ENCODE assay signal across 1 cellular context in the genomic region with DNA sequence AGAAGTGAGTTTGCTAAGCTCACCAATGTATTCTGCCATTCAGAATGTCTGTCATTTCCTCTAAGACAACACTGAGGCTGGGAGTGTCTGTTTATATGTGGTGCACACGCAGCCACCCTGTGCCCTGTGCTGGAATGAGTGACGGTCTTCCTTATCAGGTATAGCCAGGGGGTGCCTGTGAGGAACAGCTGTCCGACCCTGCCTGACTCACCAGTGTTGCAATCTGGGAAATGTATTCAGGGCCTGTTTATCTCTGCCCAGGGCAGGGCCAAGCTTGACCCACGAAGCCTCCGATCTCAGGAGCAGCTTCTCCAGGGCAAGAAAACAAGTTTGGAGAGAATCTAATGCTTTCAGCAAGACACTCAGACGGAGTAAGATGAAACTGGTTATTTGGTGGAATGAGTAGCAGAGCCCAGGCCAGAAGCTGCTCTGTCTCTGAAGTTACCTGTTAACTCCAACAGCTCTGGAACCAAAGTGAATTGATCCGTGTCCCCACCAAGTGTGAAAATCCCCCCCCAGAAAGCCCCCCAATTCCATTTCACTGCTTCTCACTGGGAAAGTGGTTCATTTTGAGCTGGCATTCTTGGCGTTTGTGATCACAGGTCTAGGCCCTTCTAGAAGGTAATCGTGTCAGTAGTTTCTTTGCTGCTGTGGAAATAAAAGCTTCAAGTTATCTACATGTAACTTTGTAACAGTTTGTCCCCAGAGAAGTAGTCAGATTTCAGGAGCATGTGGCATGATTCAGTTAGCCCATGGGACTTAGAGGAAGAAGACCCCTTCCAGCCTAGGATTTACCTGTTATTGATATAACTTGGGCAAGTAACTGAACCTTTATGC.
TF ChIP-seq lines count a peak whose summit lies in the region.

No MANE protein-coding gene starts in this region.

TF ChIP-seq in K562, 482 proteins besides CTCF, POLR2A, EP300 and RAD21 (continued from another document and continues in another):
- TF ChIP-seq ZNF395 (CRISPR knock-in tag; IDR thresholded peaks at IDR 0.05) (peak; percentile 100), HDAC1 (IDR thresholded peaks at IDR 0.05) (peak; percentile 98 to 99), ZNF384 (IDR thresholded peaks at IDR 0.05; ENCODE audit: low read depth, low read length) (peak; percentile 63), NELFE (IDR thresholded peaks at IDR 0.05; ENCODE audit: insufficient read depth, insufficient read length) (no peak), ZFX (CRISPR knock-in tag; IDR thresholded peaks at IDR 0.05) (peak; percentile 82), TAL1 (IDR thresholded peaks at IDR 0.05) (peak; percentile 100), ZNF644 (tag; IDR thresholded peaks at IDR 0.05; ENCODE audit: low read depth) (peak; percentile 98), TCF7 (IDR thresholded peaks at IDR 0.05; ENCODE audit: borderline replicate concordance) (peak; percentile 95), FUS (optimal IDR thresholded peaks at IDR 0.05; ENCODE audit: low read depth, low read length) (no peak), ELK3 (CRISPR knock-in tag; IDR thresholded peaks at IDR 0.05) (no peak), SMAD3 (CRISPR knock-in tag; conservative IDR thresholded peaks at IDR 0.05) (peak; percentile 85), SAP30 (IDR thresholded peaks at IDR 0.05; ENCODE audit: borderline replicate concordance, insufficient read depth, low read depth, low read length, poor library complexity, severe bottlenecking) (no peak), ZNF785 (CRISPR knock-in tag; IDR thresholded peaks at IDR 0.05) (no peak), WHSC1 (IDR thresholded peaks at IDR 0.05; ENCODE audit: low read length) (no peak), RBM22 (IDR thresholded peaks at IDR 0.05; ENCODE audit: low read depth, low read length, poor library complexity, severe bottlenecking) (no peak), SRSF1 (IDR thresholded peaks at IDR 0.05; ENCODE audit: low read depth, low read length) (no peak), ARNT (IDR thresholded peaks at IDR 0.05) (peak; percentile 99), TBL1XR1 (IDR thresholded peaks at IDR 0.05; ENCODE audit: low read length in 2 of 2) (peak; percentile 98 to 99), ZNF57 (CRISPR knock-in tag; IDR thresholded peaks at IDR 0.05) (no peak), MTF1 (CRISPR knock-in tag; IDR thresholded peaks at IDR 0.05; ENCODE audit: borderline replicate concordance) (peak; percentile 42; the same call in 1 of the 2 replicates), FOXK2 (conservative IDR thresholded peaks at IDR 0.05 in 1 of 2, IDR thresholded peaks at IDR 0.05 in 1 of 2; ENCODE audit: low read depth in 2 of 2) (peak; percentile 98 to 99), ZBTB1 (CRISPR knock-in tag; IDR thresholded peaks at IDR 0.05; ENCODE audit: borderline replicate concordance, low read depth) (peak; percentile 59; the same call in 1 of the 2 replicates), ZNF830 (CRISPR knock-in tag; IDR thresholded peaks at IDR 0.05) (no peak), PHB (CRISPR knock-in tag; IDR thresholded peaks at IDR 0.05) (no peak), MAFF (IDR thresholded peaks at IDR 0.05; ENCODE audit: low read length) (peak; percentile 40; the same call in 1 of the 2 replicates), RHOXF2B (CRISPR knock-in tag; conservative IDR thresholded peaks at IDR 0.05) (peak; percentile 66; the same call in 1 of the 2 replicates), GATAD2A (IDR thresholded peaks at IDR 0.05) (peak; percentile 75; the same call in 1 of the 2 replicates), POLR2AphosphoS2 (IDR thresholded peaks at IDR 0.05; ENCODE audit: low read length) (no peak), ZNF398 (CRISPR knock-in tag; IDR thresholded peaks at IDR 0.05) (no peak)
- TF ChIP-seq, protein P1, sequence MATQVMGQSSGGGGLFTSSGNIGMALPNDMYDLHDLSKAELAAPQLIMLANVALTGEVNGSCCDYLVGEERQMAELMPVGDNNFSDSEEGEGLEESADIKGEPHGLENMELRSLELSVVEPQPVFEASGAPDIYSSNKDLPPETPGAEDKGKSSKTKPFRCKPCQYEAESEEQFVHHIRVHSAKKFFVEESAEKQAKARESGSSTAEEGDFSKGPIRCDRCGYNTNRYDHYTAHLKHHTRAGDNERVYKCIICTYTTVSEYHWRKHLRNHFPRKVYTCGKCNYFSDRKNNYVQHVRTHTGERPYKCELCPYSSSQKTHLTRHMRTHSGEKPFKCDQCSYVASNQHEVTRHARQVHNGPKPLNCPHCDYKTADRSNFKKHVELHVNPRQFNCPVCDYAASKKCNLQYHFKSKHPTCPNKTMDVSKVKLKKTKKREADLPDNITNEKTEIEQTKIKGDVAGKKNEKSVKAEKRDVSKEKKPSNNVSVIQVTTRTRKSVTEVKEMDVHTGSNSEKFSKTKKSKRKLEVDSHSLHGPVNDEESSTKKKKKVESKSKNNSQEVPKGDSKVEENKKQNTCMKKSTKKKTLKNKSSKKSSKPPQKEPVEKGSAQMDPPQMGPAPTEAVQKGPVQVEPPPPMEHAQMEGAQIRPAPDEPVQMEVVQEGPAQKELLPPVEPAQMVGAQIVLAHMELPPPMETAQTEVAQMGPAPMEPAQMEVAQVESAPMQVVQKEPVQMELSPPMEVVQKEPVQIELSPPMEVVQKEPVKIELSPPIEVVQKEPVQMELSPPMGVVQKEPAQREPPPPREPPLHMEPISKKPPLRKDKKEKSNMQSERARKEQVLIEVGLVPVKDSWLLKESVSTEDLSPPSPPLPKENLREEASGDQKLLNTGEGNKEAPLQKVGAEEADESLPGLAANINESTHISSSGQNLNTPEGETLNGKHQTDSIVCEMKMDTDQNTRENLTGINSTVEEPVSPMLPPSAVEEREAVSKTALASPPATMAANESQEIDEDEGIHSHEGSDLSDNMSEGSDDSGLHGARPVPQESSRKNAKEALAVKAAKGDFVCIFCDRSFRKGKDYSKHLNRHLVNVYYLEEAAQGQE (CRISPR knock-in tag; IDR thresholded peaks at IDR 0.05; ENCODE audit: low read depth): no peak
- TF ChIP-seq, protein P2, sequence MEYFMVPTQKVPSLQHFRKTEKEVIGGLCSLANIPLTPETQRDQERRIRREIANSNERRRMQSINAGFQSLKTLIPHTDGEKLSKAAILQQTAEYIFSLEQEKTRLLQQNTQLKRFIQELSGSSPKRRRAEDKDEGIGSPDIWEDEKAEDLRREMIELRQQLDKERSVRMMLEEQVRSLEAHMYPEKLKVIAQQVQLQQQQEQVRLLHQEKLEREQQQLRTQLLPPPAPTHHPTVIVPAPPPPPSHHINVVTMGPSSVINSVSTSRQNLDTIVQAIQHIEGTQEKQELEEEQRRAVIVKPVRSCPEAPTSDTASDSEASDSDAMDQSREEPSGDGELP (CRISPR knock-in tag; IDR thresholded peaks at IDR 0.05; ENCODE audit: borderline replicate concordance): peak; percentile 100
- TF ChIP-seq, protein P3, sequence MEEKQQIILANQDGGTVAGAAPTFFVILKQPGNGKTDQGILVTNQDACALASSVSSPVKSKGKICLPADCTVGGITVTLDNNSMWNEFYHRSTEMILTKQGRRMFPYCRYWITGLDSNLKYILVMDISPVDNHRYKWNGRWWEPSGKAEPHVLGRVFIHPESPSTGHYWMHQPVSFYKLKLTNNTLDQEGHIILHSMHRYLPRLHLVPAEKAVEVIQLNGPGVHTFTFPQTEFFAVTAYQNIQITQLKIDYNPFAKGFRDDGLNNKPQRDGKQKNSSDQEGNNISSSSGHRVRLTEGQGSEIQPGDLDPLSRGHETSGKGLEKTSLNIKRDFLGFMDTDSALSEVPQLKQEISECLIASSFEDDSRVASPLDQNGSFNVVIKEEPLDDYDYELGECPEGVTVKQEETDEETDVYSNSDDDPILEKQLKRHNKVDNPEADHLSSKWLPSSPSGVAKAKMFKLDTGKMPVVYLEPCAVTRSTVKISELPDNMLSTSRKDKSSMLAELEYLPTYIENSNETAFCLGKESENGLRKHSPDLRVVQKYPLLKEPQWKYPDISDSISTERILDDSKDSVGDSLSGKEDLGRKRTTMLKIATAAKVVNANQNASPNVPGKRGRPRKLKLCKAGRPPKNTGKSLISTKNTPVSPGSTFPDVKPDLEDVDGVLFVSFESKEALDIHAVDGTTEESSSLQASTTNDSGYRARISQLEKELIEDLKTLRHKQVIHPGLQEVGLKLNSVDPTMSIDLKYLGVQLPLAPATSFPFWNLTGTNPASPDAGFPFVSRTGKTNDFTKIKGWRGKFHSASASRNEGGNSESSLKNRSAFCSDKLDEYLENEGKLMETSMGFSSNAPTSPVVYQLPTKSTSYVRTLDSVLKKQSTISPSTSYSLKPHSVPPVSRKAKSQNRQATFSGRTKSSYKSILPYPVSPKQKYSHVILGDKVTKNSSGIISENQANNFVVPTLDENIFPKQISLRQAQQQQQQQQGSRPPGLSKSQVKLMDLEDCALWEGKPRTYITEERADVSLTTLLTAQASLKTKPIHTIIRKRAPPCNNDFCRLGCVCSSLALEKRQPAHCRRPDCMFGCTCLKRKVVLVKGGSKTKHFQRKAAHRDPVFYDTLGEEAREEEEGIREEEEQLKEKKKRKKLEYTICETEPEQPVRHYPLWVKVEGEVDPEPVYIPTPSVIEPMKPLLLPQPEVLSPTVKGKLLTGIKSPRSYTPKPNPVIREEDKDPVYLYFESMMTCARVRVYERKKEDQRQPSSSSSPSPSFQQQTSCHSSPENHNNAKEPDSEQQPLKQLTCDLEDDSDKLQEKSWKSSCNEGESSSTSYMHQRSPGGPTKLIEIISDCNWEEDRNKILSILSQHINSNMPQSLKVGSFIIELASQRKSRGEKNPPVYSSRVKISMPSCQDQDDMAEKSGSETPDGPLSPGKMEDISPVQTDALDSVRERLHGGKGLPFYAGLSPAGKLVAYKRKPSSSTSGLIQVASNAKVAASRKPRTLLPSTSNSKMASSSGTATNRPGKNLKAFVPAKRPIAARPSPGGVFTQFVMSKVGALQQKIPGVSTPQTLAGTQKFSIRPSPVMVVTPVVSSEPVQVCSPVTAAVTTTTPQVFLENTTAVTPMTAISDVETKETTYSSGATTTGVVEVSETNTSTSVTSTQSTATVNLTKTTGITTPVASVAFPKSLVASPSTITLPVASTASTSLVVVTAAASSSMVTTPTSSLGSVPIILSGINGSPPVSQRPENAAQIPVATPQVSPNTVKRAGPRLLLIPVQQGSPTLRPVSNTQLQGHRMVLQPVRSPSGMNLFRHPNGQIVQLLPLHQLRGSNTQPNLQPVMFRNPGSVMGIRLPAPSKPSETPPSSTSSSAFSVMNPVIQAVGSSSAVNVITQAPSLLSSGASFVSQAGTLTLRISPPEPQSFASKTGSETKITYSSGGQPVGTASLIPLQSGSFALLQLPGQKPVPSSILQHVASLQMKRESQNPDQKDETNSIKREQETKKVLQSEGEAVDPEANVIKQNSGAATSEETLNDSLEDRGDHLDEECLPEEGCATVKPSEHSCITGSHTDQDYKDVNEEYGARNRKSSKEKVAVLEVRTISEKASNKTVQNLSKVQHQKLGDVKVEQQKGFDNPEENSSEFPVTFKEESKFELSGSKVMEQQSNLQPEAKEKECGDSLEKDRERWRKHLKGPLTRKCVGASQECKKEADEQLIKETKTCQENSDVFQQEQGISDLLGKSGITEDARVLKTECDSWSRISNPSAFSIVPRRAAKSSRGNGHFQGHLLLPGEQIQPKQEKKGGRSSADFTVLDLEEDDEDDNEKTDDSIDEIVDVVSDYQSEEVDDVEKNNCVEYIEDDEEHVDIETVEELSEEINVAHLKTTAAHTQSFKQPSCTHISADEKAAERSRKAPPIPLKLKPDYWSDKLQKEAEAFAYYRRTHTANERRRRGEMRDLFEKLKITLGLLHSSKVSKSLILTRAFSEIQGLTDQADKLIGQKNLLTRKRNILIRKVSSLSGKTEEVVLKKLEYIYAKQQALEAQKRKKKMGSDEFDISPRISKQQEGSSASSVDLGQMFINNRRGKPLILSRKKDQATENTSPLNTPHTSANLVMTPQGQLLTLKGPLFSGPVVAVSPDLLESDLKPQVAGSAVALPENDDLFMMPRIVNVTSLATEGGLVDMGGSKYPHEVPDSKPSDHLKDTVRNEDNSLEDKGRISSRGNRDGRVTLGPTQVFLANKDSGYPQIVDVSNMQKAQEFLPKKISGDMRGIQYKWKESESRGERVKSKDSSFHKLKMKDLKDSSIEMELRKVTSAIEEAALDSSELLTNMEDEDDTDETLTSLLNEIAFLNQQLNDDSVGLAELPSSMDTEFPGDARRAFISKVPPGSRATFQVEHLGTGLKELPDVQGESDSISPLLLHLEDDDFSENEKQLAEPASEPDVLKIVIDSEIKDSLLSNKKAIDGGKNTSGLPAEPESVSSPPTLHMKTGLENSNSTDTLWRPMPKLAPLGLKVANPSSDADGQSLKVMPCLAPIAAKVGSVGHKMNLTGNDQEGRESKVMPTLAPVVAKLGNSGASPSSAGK (IDR thresholded peaks at IDR 0.05): peak; percentile 39; the same call in 1 of the 2 replicates
